In the genomic region with DNA sequence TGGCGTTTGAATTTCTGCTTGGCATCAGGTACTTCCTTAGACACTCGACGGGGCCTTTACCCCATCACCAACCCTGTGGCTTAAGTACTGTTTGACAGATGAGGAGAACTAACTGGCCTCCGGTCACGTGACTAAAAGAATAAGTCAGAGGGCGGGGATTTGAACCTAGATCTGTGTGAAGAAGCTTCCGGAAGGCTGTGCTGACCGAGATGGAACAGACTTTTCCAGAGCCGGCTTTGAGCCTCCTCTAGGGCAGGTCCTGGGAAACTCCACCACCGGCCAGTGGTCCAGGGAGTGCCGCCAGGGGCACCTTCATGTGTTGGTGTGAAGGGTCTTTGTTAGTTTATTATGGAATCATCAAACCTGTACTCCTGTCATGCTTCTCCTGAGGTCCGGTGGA, we compare ENCODE assay signal across 31 cellular contexts.
"Had no signal": no experiment of that assay in that cellular context is flagged by ENCODE, and none has a peak within 500 bp of the region (broad histone marks: within the 10 kb centered on the region; RNA-seq: fewer than 3 reads in every experiment).

No MANE protein-coding gene starts in this region.

- H3K4me2 ChIP-seq: SK-N-SH had no signal

- H3K9ac ChIP-seq: SK-N-SH had no signal

- H3K4me1 ChIP-seq: Peyer's patch, SJSA1 had no signal

- H3K4me1 Mint-ChIP-seq: activated CD4-positive, alpha-beta T cell treated with anti-CD3 and anti-CD28 coated beads, Interleukin-2, amount 10 ng/mL, durations not matched to agents 7 days and 5 days had no signal

- H3K9me3 ChIP-seq: MG63, Peyer's patch, SJSA1, SK-N-SH had no signal

- H3K36me3 Mint-ChIP-seq: activated naive CD4-positive, alpha-beta T cell treated with anti-CD3 and anti-CD28 coated beads, Interleukin-2, amount 50 U/mL, for 24 hours had no signal

- H3K36me3 ChIP-seq: MG63, Peyer's patch, SJSA1 had no signal

- H3K9me3 Mint-ChIP-seq: activated CD4-positive, alpha-beta T cell treated with anti-CD3 and anti-CD28 coated beads, Interleukin-2, amount 10 ng/mL, durations not matched to agents 7 days and 5 days; activated naive CD4-positive, alpha-beta T cell treated with anti-CD3 and anti-CD28 coated beads, Interleukin-2, amount 50 U/mL, for 24 hours; T-helper 1 cell treated with Interleukin-12 subunit alpha and Interleukin-12 subunit beta and Interleukin-4 antibody, amounts not matched to agents 30 μg/mL and 1 μg/mL, for 36 hours; T-helper 2 cell treated with Interferon-gamma antibody and Interleukin-4, amounts not matched to agents 5 μg/mL and 100 μg/mL, for 36 hours had no signal

- H3K27me3 Mint-ChIP-seq: activated CD4-positive, alpha-beta T cell treated with anti-CD3 and anti-CD28 coated beads for 36 hours; activated CD4-positive, alpha-beta T cell treated with anti-CD3 and anti-CD28 coated beads, Interleukin-2, amount 10 ng/mL, durations not matched to agents 7 days and 5 days; activated naive CD4-positive, alpha-beta T cell treated with anti-CD3 and anti-CD28 coated beads, Interleukin-2, amount 50 U/mL, for 24 hours; brain had no signal

- ATAC-seq: activated CD4-positive, alpha-beta T cell treated with anti-CD3 and anti-CD28 coated beads for 36 hours; activated CD4-positive, CD25-positive, alpha-beta regulatory T cell treated with anti-CD3 and anti-CD28 coated beads, Interleukin-2, amount 50 U/mL, for 24 hours; activated CD8-positive, alpha-beta T cell treated with anti-CD3 and anti-CD28 coated beads, Interleukin-2, amount 10 ng/mL, durations not matched to agents 7 days and 5 days; PC-3 had no signal

- DNase-seq: activated CD4-positive, alpha-beta T cell treated with anti-CD3 and anti-CD28 coated beads for 36 hours; activated CD4-positive, alpha-beta T cell treated with anti-CD3 and anti-CD28 coated beads, Interleukin-2, amount 10 ng/mL, durations not matched to agents 7 days and 5 days; activated CD4-positive, alpha-beta T cell treated with anti-CD3 and anti-CD28 coated beads, Interleukin-2, amount 50 U/mL, for 48 hours; activated CD8-positive, alpha-beta T cell treated with anti-CD3 and anti-CD28 coated beads, Interleukin-2, amount 10 ng/mL, durations not matched to agents 7 days and 5 days; activated gamma-delta T cell; activated naive CD4-positive, alpha-beta T cell treated with Interleukin-2 at 50 U/mL for 16 hours; activated T-cell treated with anti-CD3 and anti-CD28 coated beads, Interleukin-2, amount 50 U/mL, for 48 hours; central memory CD4-positive, alpha-beta T cell; Kasumi-1; MG63; NCI-H1092; NCI-H146; NCI-H187; NCI-H2029 treated with DMSO at 0.1 percent for 48 hours; NCI-H2107; NCI-H2171; NCI-H510A; NCI-H526; NCI-H748 treated with DMSO at 0.1 percent for 48 hours; NK-92 treated with Interleukin-12 subunit alpha and Interleukin-12 subunit beta, amount 100 ng/mL, for 24 hours; PC-3; RPMI8226; SHP77 treated with DMSO at 0.1 percent for 48 hours; SK-N-SH had no signal

- H3K4me3 Mint-ChIP-seq: activated CD4-positive, alpha-beta T cell treated with anti-CD3 and anti-CD28 coated beads for 36 hours; activated CD4-positive, alpha-beta T cell treated with anti-CD3 and anti-CD28 coated beads, Interleukin-2, amount 10 ng/mL, durations not matched to agents 7 days and 5 days; activated CD8-positive, alpha-beta T cell treated with anti-CD3 and anti-CD28 coated beads, Interleukin-2, amount 10 ng/mL, durations not matched to agents 7 days and 5 days; activated naive CD4-positive, alpha-beta T cell treated with anti-CD3 and anti-CD28 coated beads, Interleukin-2, amount 50 U/mL, for 24 hours; brain; T-helper 1 cell treated with Interleukin-12 subunit alpha and Interleukin-12 subunit beta and Interleukin-4 antibody, amounts not matched to agents 30 μg/mL and 1 μg/mL, for 36 hours; T-helper 2 cell treated with Interferon-gamma antibody and Interleukin-4, amounts not matched to agents 5 μg/mL and 100 μg/mL, for 36 hours had no signal

- H3K27me3 ChIP-seq: MG63, Peyer's patch, SJSA1 had no signal

- H3K27ac Mint-ChIP-seq: activated CD4-positive, alpha-beta T cell treated with anti-CD3 and anti-CD28 coated beads for 36 hours; activated CD4-positive, alpha-beta T cell treated with anti-CD3 and anti-CD28 coated beads, Interleukin-2, amount 10 ng/mL, durations not matched to agents 7 days and 5 days; activated CD8-positive, alpha-beta T cell treated with anti-CD3 and anti-CD28 coated beads, Interleukin-2, amount 10 ng/mL, durations not matched to agents 7 days and 5 days; activated naive CD4-positive, alpha-beta T cell treated with anti-CD3 and anti-CD28 coated beads, Interleukin-2, amount 50 U/mL, for 24 hours; T-helper 1 cell treated with Interleukin-12 subunit alpha and Interleukin-12 subunit beta and Interleukin-4 antibody, amounts not matched to agents 30 μg/mL and 1 μg/mL, for 36 hours; T-helper 2 cell treated with Interferon-gamma antibody and Interleukin-4, amounts not matched to agents 5 μg/mL and 100 μg/mL, for 36 hours had no signal

- H3K4me3 ChIP-seq: MG63, Peyer's patch, SJSA1 had no signal

- H3K27ac ChIP-seq: Peyer's patch, SJSA1 had no signal
